8 cellular contexts compared by ENCODE assay signal in the genomic region with DNA sequence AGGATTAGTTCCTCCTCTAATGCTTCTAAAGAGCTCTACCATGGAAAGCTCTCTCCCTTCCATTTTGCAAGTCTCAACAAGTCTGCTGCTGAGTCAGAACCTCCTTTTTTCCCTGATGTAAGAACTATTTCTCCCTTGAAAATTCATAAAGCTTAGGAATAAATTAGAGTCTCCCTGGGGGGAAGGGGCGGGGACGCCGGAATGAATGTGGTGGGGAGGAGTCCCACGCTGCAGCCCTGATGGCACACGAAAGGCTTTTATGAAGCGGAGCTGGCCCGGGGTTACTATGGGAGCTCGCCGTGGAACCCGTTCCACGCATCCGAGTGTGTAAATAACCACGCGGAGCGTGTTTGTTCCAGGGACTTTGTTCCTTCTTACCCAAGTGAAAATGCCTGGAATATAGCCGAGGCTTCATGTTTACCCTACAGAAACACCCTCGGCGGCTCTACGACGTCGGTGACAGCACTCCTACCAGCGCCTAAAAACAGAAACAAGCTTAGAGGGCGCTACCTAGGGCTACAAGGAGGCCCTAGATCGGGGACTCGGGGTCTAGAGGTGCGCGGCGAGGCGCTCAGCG. TPM values are rescaled to one million over a fixed set of nuclear protein-coding genes. Genes with fewer than 3 reads are reported as not detected.
DNase-seq lines count a peak whose midpoint lies in the region; ATAC-seq and TF ChIP-seq lines count a peak whose summit lies in the region.

No MANE protein-coding gene starts in this region.

- peak overlapping the region; percentile 94 for H3K27ac Mint-ChIP-seq in mesothelial cell of epicardium

- peaks cover 2% of the 10 kb centered on the region for H3K36me3 Mint-ChIP-seq in mesothelial cell of epicardium

- H2AFZ ChIP-seq in ACC112 (ENCODE audit: low read length, unreplicated experiment), result peak overlapping the region; percentile 94

- peak overlapping the region; percentile 86 for H3K4me3 ChIP-seq in ACC112 (ENCODE audit: low read depth, low read length)

- ATAC-seq in GM18511 (IDR thresholded peaks at IDR 0.05; ENCODE audit: unreplicated experiment), result peak; percentile 25
- ATAC-seq in HG03039 (IDR thresholded peaks at IDR 0.05; ENCODE audit: unreplicated experiment), result peak; percentile 14

- TF ChIP-seq CTCF in mesothelial cell of epicardium (IDR thresholded peaks at IDR 0.05; ENCODE audit: unreplicated experiment), result no peak

- H3K27me3 Mint-ChIP-seq in mesothelial cell of epicardium (ENCODE audit: low read depth), result peaks cover 7% of the 10 kb centered on the region

- peak overlapping the region; percentile 83 for H3K4me3 Mint-ChIP-seq in mesothelial cell of epicardium

- H3K9me3 Mint-ChIP-seq in mesothelial cell of epicardium, result peaks cover 8% of the 10 kb centered on the region

- H3K27me3 ChIP-seq in ACC112 (ENCODE audit: insufficient read depth, low read length), result no peaks in the 10 kb centered on the region

- peaks cover 32% of the 10 kb centered on the region for H3K79me2 ChIP-seq in ACC112 (ENCODE audit: control insufficient read depth, insufficient read depth, low read length, unreplicated experiment)

- DNase-seq in NCI-H226, result peak; percentile 71
- peak; percentile 38 for DNase-seq in activated CD8-positive, alpha-beta memory T cell treated with anti-CD3 and anti-CD28 coated beads, Interleukin-2, amount 50 U/mL, for 4 hours
- DNase-seq in epidermal melanocyte (ENCODE audit: insufficient read length, low spot score), result peak; percentile 50
- peak; percentile 40 to 75 for DNase-seq in mesothelial cell of epicardium (ENCODE audit: low spot score in 2 of 2, unreplicated experiment in 2 of 2)
- DNase-seq in stimulated activated CD8-positive, alpha-beta memory T cell treated with anti-CD3 and anti-CD28 coated beads, Interleukin-2, amount 100 ng/mL, for 1 hour (ENCODE audit: low read depth in 2 of 2), result peak; percentile 10 to 26

- H3K4me1 Mint-ChIP-seq in mesothelial cell of epicardium, result peaks cover 22% of the 10 kb centered on the region

- H3K4me1 ChIP-seq in ACC112 (ENCODE audit: control insufficient read depth, insufficient read depth, low read length, unreplicated experiment), result peaks cover 14% of the 10 kb centered on the region

- H3K27ac ChIP-seq in ACC112 (ENCODE audit: low read depth, low read length), result peak overlapping the region; percentile 97

- H3K36me3 ChIP-seq in ACC112 (ENCODE audit: insufficient read depth, low read length), result 0 out of 2 replicates have a peak, but pooled peaks cover 6% of the 10 kb centered on the region

RNA-seq across cellular contexts. Expression of a gene that starts 0.9 kb away (rescaled TPM):
- 4.1 to 5.3 TPM (median 4.8 TPM) in 3 replicates for total RNA-seq in mesothelial cell of epicardium

Comparison
In these comparisons a context has a peak if more than half of its experiments do, and no peak if none do; other contexts are left out.
1. Peak in every context shown above with its lines: DNase-seq, ATAC-seq, H3K4me3 ChIP-seq and H3K27ac ChIP-seq.
2. DNase-seq: peak in every context shown above with its lines; median percentile 71 in NCI-H226; 58 in mesothelial cell of epicardium; 50 in epidermal melanocyte; 38 in activated CD8-positive, alpha-beta memory T cell treated with anti-CD3 and anti-CD28 coated beads, Interleukin-2, amount 50 U/mL, for 4 hours; 18 in stimulated activated CD8-positive, alpha-beta memory T cell treated with anti-CD3 and anti-CD28 coated beads, Interleukin-2, amount 100 ng/mL, for 1 hour.